Comparison of ENCODE assay signal across 19 cellular contexts in the genomic region with DNA sequence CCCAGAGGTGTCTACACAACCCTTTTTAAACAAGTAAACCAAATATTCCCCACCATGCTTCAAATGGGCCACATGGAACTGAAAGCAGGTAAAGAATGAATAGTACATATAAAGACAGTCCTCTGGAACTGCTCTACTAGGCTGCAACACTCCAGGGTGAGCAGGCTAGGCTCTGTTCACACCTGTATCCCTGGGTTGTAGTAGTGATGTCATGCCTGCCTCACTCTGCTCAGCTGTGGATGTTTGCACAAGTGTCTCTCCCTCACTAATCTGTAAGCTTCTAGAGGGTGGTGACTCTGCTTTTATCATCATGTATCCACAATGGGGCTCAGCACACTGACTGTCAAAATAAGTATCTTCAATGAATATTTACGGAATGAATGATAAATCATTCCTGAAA. TPM values are rescaled to one million over a fixed set of nuclear protein-coding genes. Genes with fewer than 3 reads are reported as not detected.
DNase-seq lines count a peak whose midpoint lies in the region; ATAC-seq, FAIRE-seq and TF ChIP-seq lines count a peak whose summit lies in the region.
"Had no signal": no experiment of that assay in that cellular context is flagged by ENCODE, and none has a peak within 500 bp of the region (broad histone marks: within the 10 kb centered on the region; RNA-seq: fewer than 3 reads in every experiment).

No MANE protein-coding gene starts in this region.

- TF ChIP-seq POLR2A in GM12892 (IDR thresholded peaks at IDR 0.05; ENCODE audit: low read depth, low read length) = no peak

- H3K4me3 ChIP-seq in naive thymus-derived CD4-positive, alpha-beta T cell (ENCODE audit: low read length) = peak overlapping the region; percentile 32
- H3K4me3 ChIP-seq: esophagus squamous epithelium, spleen, thyroid gland had no signal

- peak overlapping the region; percentile 53 for H3K4me3 Mint-ChIP-seq in activated naive CD4-positive, alpha-beta T cell treated with anti-CD3 and anti-CD28 coated beads for 36 hours
- H3K4me3 Mint-ChIP-seq in T-helper 2 cell treated with Interferon-gamma antibody and Interleukin-4, amounts not matched to agents 5 μg/mL and 100 μg/mL, for 36 hours = peak overlapping the region; percentile 65
- H3K4me3 Mint-ChIP-seq in naive thymus-derived CD4-positive, alpha-beta T cell = peak overlapping the region; percentile 41 to 86 (median 80)

- peak; percentile 74 for ATAC-seq in naive thymus-derived CD4-positive, alpha-beta T cell
- ATAC-seq: left cardiac atrium had no signal

- no peaks in the 10 kb centered on the region for H3K9me3 Mint-ChIP-seq in activated naive CD4-positive, alpha-beta T cell treated with anti-CD3 and anti-CD28 coated beads for 36 hours
- H3K9me3 Mint-ChIP-seq in T-helper 2 cell treated with Interferon-gamma antibody and Interleukin-4, amounts not matched to agents 5 μg/mL and 100 μg/mL, for 36 hours = no peaks in the 10 kb centered on the region
- H3K9me3 Mint-ChIP-seq in naive thymus-derived CD4-positive, alpha-beta T cell = no peaks in the 10 kb centered on the region

- peaks cover 0 to 32% (median 17%) of the 10 kb centered on the region in 3 experiments for H3K36me3 ChIP-seq in naive thymus-derived CD4-positive, alpha-beta T cell (ENCODE audit: control insufficient read depth in 2 of 3, insufficient read depth in 3 of 3, low read length in 3 of 3)
- H3K36me3 ChIP-seq: esophagus squamous epithelium, spleen, thyroid gland had no signal

- H3K27ac ChIP-seq in naive thymus-derived CD4-positive, alpha-beta T cell (ENCODE audit: low read depth, low read length) = peak overlapping the region; percentile 81
- H3K27ac ChIP-seq: esophagus squamous epithelium, spleen, thyroid gland had no signal

- intact Hi-C loops in activated naive CD4-positive, alpha-beta T cell treated with anti-CD3 and anti-CD28 coated beads for 36 hours (cut with micrococcal nuclease) = loop anchor here (1.0 to 10.0 kb wide), 4 partner anchors 9 to 1286 kb away; partner anchors contain the start of gene SEC24B
- intact Hi-C loops in naive thymus-derived CD4-positive, alpha-beta T cell (cut with micrococcal nuclease) = loop anchor here (1.0 kb wide), 1 partner anchor 8 kb away; no protein-coding TSS in a partner anchor

- CTCF ChIA-PET in activated naive CD4-positive, alpha-beta T cell treated with anti-CD3 and anti-CD28 coated beads for 36 hours (lab: Charles Lee) = interaction anchor here (0.8 kb wide), 1 partner anchor 119 kb away, joined by 3 read pairs; no protein-coding TSS in a partner anchor
- CTCF ChIA-PET in naive thymus-derived CD4-positive, alpha-beta T cell (lab: Charles Lee) = interaction anchor here (0.6 to 1.7 kb wide), 4 partner anchors 8 to 117 kb away, joined by 3 to 4 read pairs (median 3); no protein-coding TSS in a partner anchor

- peak; percentile 77 for DNase-seq in activated naive CD4-positive, alpha-beta T cell treated with anti-CD3 and anti-CD28 coated beads for 36 hours
- no peak for DNase-seq in activated naive CD4-positive, alpha-beta T cell (lab: John Stamatoyannopoulos, UW)
- DNase-seq in GM12892 (ENCODE audit: insufficient read length) (no peak), retina (no peak), epidermal melanocyte (ENCODE audit: insufficient read length, low spot score) (no peak), RCC 7860 (ENCODE audit: low spot score) (no peak)
- no peak for DNase-seq in T-helper 2 cell treated with Interferon-gamma antibody and Interleukin-4, amounts not matched to agents 5 μg/mL and 100 μg/mL, for 36 hours (ENCODE audit: low spot score)
- peak in 5 of 9 donors; percentile 44 to 82 (median 47) for DNase-seq in naive thymus-derived CD4-positive, alpha-beta T cell
- DNase-seq: amniotic stem cell; cortex of kidney; esophagus squamous epithelium; Kasumi-1; left cardiac atrium; NCI-H1694 treated with DMSO at 0.1 percent for 48 hours; NK-92 treated with Interleukin-12 subunit alpha and Interleukin-12 subunit beta, amount 100 ng/mL, for 24 hours; posterior cingulate gyrus; Right ventricle myocardium superior; spleen; thyroid gland had no signal

- H3K9me3 ChIP-seq in naive thymus-derived CD4-positive, alpha-beta T cell (ENCODE audit: control insufficient read depth in 2 of 3, low read length in 3 of 3) = no peaks in the 10 kb centered on the region
- H3K9me3 ChIP-seq: esophagus squamous epithelium, spleen, thyroid gland had no signal

- FAIRE-seq in GM12892 (lab: Jason Lieb, UNC) = peak; percentile 50
- no peak for FAIRE-seq in RCC 7860 (lab: Jason Lieb, UNC)

- no peaks in the 10 kb centered on the region for H3K27me3 ChIP-seq in naive thymus-derived CD4-positive, alpha-beta T cell (ENCODE audit: control insufficient read depth in 2 of 2, insufficient read depth in 2 of 2, low read length in 2 of 2)
- H3K27me3 ChIP-seq: esophagus squamous epithelium, spleen, thyroid gland had no signal

- peaks cover 91% of the 10 kb centered on the region for H3K4me1 Mint-ChIP-seq in activated naive CD4-positive, alpha-beta T cell treated with anti-CD3 and anti-CD28 coated beads for 36 hours (ENCODE audit: low read depth)
- peaks cover 80% of the 10 kb centered on the region for H3K4me1 Mint-ChIP-seq in T-helper 2 cell treated with Interferon-gamma antibody and Interleukin-4, amounts not matched to agents 5 μg/mL and 100 μg/mL, for 36 hours (ENCODE audit: low read depth)
- H3K4me1 Mint-ChIP-seq in naive thymus-derived CD4-positive, alpha-beta T cell = peaks cover 56 to 94% (median 93%) of the 10 kb centered on the region in 7 donors

- peaks cover 71% of the 10 kb centered on the region for H3K36me3 Mint-ChIP-seq in activated naive CD4-positive, alpha-beta T cell treated with anti-CD3 and anti-CD28 coated beads for 36 hours (ENCODE audit: low read depth)
- H3K36me3 Mint-ChIP-seq in T-helper 2 cell treated with Interferon-gamma antibody and Interleukin-4, amounts not matched to agents 5 μg/mL and 100 μg/mL, for 36 hours (ENCODE audit: low read depth) = peaks cover 50% of the 10 kb centered on the region
- peaks cover 25 to 48% (median 41%) of the 10 kb centered on the region in 5 donors for H3K36me3 Mint-ChIP-seq in naive thymus-derived CD4-positive, alpha-beta T cell

- POLR2A ChIA-PET in naive thymus-derived CD4-positive, alpha-beta T cell (lab: Charles Lee) = interaction anchor here (0.8 to 5.9 kb wide), 5 partner anchors 13 to 46 kb away, joined by 4 to 94 read pairs (median 5); no protein-coding TSS in a partner anchor

- peak overlapping the region; percentile 99 for H3K27ac Mint-ChIP-seq in activated naive CD4-positive, alpha-beta T cell treated with anti-CD3 and anti-CD28 coated beads for 36 hours
- H3K27ac Mint-ChIP-seq in T-helper 2 cell treated with Interferon-gamma antibody and Interleukin-4, amounts not matched to agents 5 μg/mL and 100 μg/mL, for 36 hours = no peak overlapping the region
- H3K27ac Mint-ChIP-seq in naive thymus-derived CD4-positive, alpha-beta T cell = peak overlapping the region; percentile 36 to 97 (median 92)

- H3K27me3 Mint-ChIP-seq in activated naive CD4-positive, alpha-beta T cell treated with anti-CD3 and anti-CD28 coated beads for 36 hours (ENCODE audit: low read depth) = no peaks in the 10 kb centered on the region
- no peaks in the 10 kb centered on the region for H3K27me3 Mint-ChIP-seq in T-helper 2 cell treated with Interferon-gamma antibody and Interleukin-4, amounts not matched to agents 5 μg/mL and 100 μg/mL, for 36 hours (ENCODE audit: low read depth)
- no peaks in the 10 kb centered on the region for H3K27me3 Mint-ChIP-seq in naive thymus-derived CD4-positive, alpha-beta T cell

- H3K4me1 ChIP-seq in naive thymus-derived CD4-positive, alpha-beta T cell (ENCODE audit: control insufficient read depth in 2 of 2, insufficient read depth in 2 of 2, low read length in 2 of 2) = peaks cover 25 to 91% of the 10 kb centered on the region in 2 donors
- H3K4me1 ChIP-seq: esophagus squamous epithelium had no signal

RNA-seq across cellular contexts. Expression of gene LEF1, which starts 20.4 kb away (rescaled TPM):
- 100 to 1,000 TPM; 350 to 367 TPM for total RNA-seq in activated naive CD4-positive, alpha-beta T cell treated with anti-CD3 and anti-CD28 coated beads for 36 hours
- 20.9 TPM for polyA plus RNA-seq in GM12892 (2012; ENCODE audit: missing spikeins)
- total RNA-seq in naive thymus-derived CD4-positive, alpha-beta T cell = 100 to 1,000 TPM; 270 to 830 (median 674) TPM
- polyA plus RNA-seq in naive thymus-derived CD4-positive, alpha-beta T cell = 100 to 1,000 TPM; 637 to 928 TPM

Comparison
In these comparisons a context has a peak if more than half of its experiments do, and no peak if none do; other contexts are left out.
1. DNase-seq: peak in activated naive CD4-positive, alpha-beta T cell treated with anti-CD3 and anti-CD28 coated beads for 36 hours (single experiment) and naive thymus-derived CD4-positive, alpha-beta T cell (5 of 9); none in activated naive CD4-positive, alpha-beta T cell (0 of 4), GM12892 (single experiment), T-helper 2 cell treated with Interferon-gamma antibody and Interleukin-4, amounts not matched to agents 5 μg/mL and 100 μg/mL, for 36 hours (single experiment), retina (single experiment), epidermal melanocyte (single experiment) and RCC 7860 (single experiment).
2. Peak in every context shown above with its lines, with median percentiles within 50 percentile points of each other: H3K4me3 Mint-ChIP-seq.